In genomic region chr12:116028619-116029018, GRCh38 we compare ENCODE assay signal across 21 cellular contexts.
DNase-seq lines count a peak whose midpoint lies in the region; ATAC-seq, FAIRE-seq and TF ChIP-seq lines count a peak whose summit lies in the region.
"Had no signal": no experiment of that assay in that cellular context is flagged by ENCODE, and none has a peak within 500 bp of the region (broad histone marks: within the 10 kb centered on the region; RNA-seq: fewer than 3 reads in every experiment).

No MANE protein-coding gene starts in this region.

- 0 out of 2 replicates have a peak, but pooled peaks cover 9% of the 10 kb centered on the region for H3K9me3 Mint-ChIP-seq in WTC11

- ATAC-seq in PC-3 (peak; percentile 88), WTC11 (no peak)
- ATAC-seq: CD8-positive, alpha-beta T cell had no signal

- peaks cover 6% of the 10 kb centered on the region; the same call in 1 of the 2 replicates for H3K36me3 Mint-ChIP-seq in WTC11

- no peaks in the 10 kb centered on the region for H3K9me3 ChIP-seq in PC-3 (ENCODE audit: low read length)
- H3K9me3 ChIP-seq in mammary epithelial cell (replicated peaks; ENCODE audit: insufficient read depth, low read length): no peaks in the 10 kb centered on the region
- H3K9me3 ChIP-seq in smooth muscle cell (replicated peaks; ENCODE audit: low read depth): no peaks in the 10 kb centered on the region

- H3K4me2 ChIP-seq in PC-3 (ENCODE audit: low read length) (peak overlapping the region; percentile 61), mammary epithelial cell (ENCODE audit: insufficient read depth, low read depth, low read length) (no peak overlapping the region), smooth muscle cell (no peak overlapping the region)
- H3K4me2 ChIP-seq: BLaER1 had no signal

- peak overlapping the region; percentile 10; the same call in 1 of the 2 replicates for H3K27ac ChIP-seq in PC-3 (ENCODE audit: low read length)
- no peak overlapping the region for H3K27ac ChIP-seq in mammary epithelial cell (ENCODE audit: insufficient read depth, low read depth, low read length)
- no peak overlapping the region for H3K27ac ChIP-seq in smooth muscle cell (ENCODE audit: low read depth)
- H3K27ac ChIP-seq: BLaER1, C4-2B, GM23248 had no signal

- H3K9ac ChIP-seq in PC-3 (ENCODE audit: low read length) (no peak overlapping the region), mammary epithelial cell (ENCODE audit: insufficient read depth, low read length) (no peak overlapping the region), smooth muscle cell (ENCODE audit: low read depth) (no peak overlapping the region)
- H3K9ac ChIP-seq: BLaER1, GM23248 had no signal

- H3K79me2 ChIP-seq in PC-3 (ENCODE audit: low read length) (peaks cover 86% of the 10 kb centered on the region), mammary epithelial cell (ENCODE audit: insufficient read depth, low read length) (peaks cover 68% of the 10 kb centered on the region), smooth muscle cell (ENCODE audit: low read depth) (peaks cover 94% of the 10 kb centered on the region)

- no TSS peak for BruUV-seq in PC-3 (replicated peaks; lab: Mats Ljungman, UMichigan)
- BruUV-seq in mammary epithelial cell (replicated peaks; lab: Mats Ljungman, UMichigan): no TSS peak

- intact Hi-C loops in PC-3 (cut with micrococcal nuclease) (no loop called here), mammary epithelial cell (cut with micrococcal nuclease) (no loop called here)

- POLR2A ChIA-PET in PC-3 (lab: Charles Lee; ENCODE audit: unreplicated experiment): interaction anchor here (0.5 kb wide), 1 partner anchor 310 kb away, joined by 4 read pairs; no protein-coding TSS in a partner anchor
- POLR2A ChIA-PET in WTC11 (lab: Charles Lee): no interaction called here

- H3F3A ChIP-seq in PC-3 (ENCODE audit: low read length, unreplicated experiment) (peaks cover 4% of the 10 kb centered on the region), smooth muscle cell (ENCODE audit: low read depth) (no peaks in the 10 kb centered on the region)

- H4K20me1 ChIP-seq in PC-3 (ENCODE audit: low read length) (no peaks in the 10 kb centered on the region; the same call in 1 of the 2 replicates), mammary epithelial cell (ENCODE audit: insufficient read depth, low read length) (no peaks in the 10 kb centered on the region), smooth muscle cell (ENCODE audit: low read depth) (peaks cover 91% of the 10 kb centered on the region)

- H3K27me3 Mint-ChIP-seq in WTC11 (ENCODE audit: low read depth): no peaks in the 10 kb centered on the region
- H3K27me3 Mint-ChIP-seq: B cell; CD4-positive, CD25-positive, alpha-beta regulatory T cell had no signal

- no peaks in the 10 kb centered on the region for H3K9me2 ChIP-seq in PC-3 (replicated peaks; ENCODE audit: low read length)

- TF ChIP-seq CTCF in PC-3 (conservative IDR thresholded peaks at IDR 0.05; ENCODE audit: low read depth, low read length): no peak
- TF ChIP-seq CTCF in WTC11 (IDR thresholded peaks at IDR 0.05): no peak
- TF ChIP-seq CTCF in bronchial epithelial cell (IDR thresholded peaks at IDR 0.05; ENCODE audit: insufficient read depth, low read length, severe bottlenecking): no peak
- no peak for TF ChIP-seq CTCF in mammary epithelial cell (conservative IDR thresholded peaks at IDR 0.05 in 1 of 2, IDR thresholded peaks at IDR 0.05 in 1 of 2; ENCODE audit: extremely low read depth in 1 of 2, insufficient read depth in 1 of 2, low read depth in 1 of 2, low read length in 2 of 2)
- no peak for TF ChIP-seq CTCF in smooth muscle cell (IDR thresholded peaks at IDR 0.05; ENCODE audit: borderline replicate concordance, insufficient read depth, poor library complexity, severe bottlenecking)

- no peak overlapping the region for H3K4me3 Mint-ChIP-seq in WTC11
- H3K4me3 Mint-ChIP-seq: B cell; CD4-positive, CD25-positive, alpha-beta regulatory T cell; CD8-positive, alpha-beta T cell had no signal

- H3K4me1 ChIP-seq in PC-3 (ENCODE audit: insufficient read depth, low read length): peaks cover 41% of the 10 kb centered on the region
- peaks cover 5% of the 10 kb centered on the region for H3K4me1 ChIP-seq in mammary epithelial cell (ENCODE audit: insufficient read depth, low read length)
- peaks cover 4% of the 10 kb centered on the region for H3K4me1 ChIP-seq in smooth muscle cell (ENCODE audit: low read depth)
- H3K4me1 ChIP-seq: BLaER1 had no signal

- H3K27ac Mint-ChIP-seq in WTC11: peak overlapping the region; percentile 44; the same call in 1 of the 2 replicates
- H3K27ac Mint-ChIP-seq: B cell; CD4-positive, CD25-positive, alpha-beta regulatory T cell; CD8-positive, alpha-beta T cell had no signal

- H3K4me1 Mint-ChIP-seq in WTC11: peaks cover 24% of the 10 kb centered on the region

- H3K4me3 ChIP-seq in PC-3 (ENCODE audit: low read length) (no peak overlapping the region), bronchial epithelial cell (ENCODE audit: low read depth, low read length) (no peak overlapping the region), mammary epithelial cell (replicated peaks in 1 of 3; ENCODE audit: insufficient read depth in 1 of 3, low read depth in 2 of 3, low read length in 3 of 3) (no peak overlapping the region), smooth muscle cell (no peak overlapping the region)
- H3K4me3 ChIP-seq: BLaER1, GM23248 had no signal

- dilution Hi-C loops in mammary epithelial cell (cut with HindIII; ENCODE audit: low sequenced_read_pairs): no loop called here

- H3K27me3 ChIP-seq in PC-3 (ENCODE audit: low read length) (no peaks in the 10 kb centered on the region), bronchial epithelial cell (ENCODE audit: control insufficient read depth, insufficient read depth, low read length) (no peaks in the 10 kb centered on the region), mammary epithelial cell (ENCODE audit: insufficient read depth, low read length) (no peaks in the 10 kb centered on the region), smooth muscle cell (ENCODE audit: low read depth) (no peaks in the 10 kb centered on the region)
- H3K27me3 ChIP-seq: BLaER1 had no signal

- in situ Hi-C loops in mammary epithelial cell (cut with MboI; ENCODE audit: low sequenced_read_pairs in 2 of 2): loop anchor here in 1 of 2 donors (25.0 kb wide), 1 partner anchor 209 kb away; no protein-coding TSS in a partner anchor

- H3K36me3 ChIP-seq in PC-3 (ENCODE audit: low read depth, low read length) (no peaks in the 10 kb centered on the region), bronchial epithelial cell (ENCODE audit: control insufficient read depth, insufficient read depth, low read length) (no peaks in the 10 kb centered on the region), mammary epithelial cell (ENCODE audit: insufficient read depth, low read length) (no peaks in the 10 kb centered on the region), smooth muscle cell (ENCODE audit: low read depth) (no peaks in the 10 kb centered on the region)

- no peak for FAIRE-seq in bronchial epithelial cell (lab: Jason Lieb, UNC)
- FAIRE-seq: D721Med, GM12891, GM18507, H1 had no signal

- DNase-seq in PC-3 (peak; percentile 72), WTC11 (ENCODE audit: low spot score) (no peak), bronchial epithelial cell (ENCODE audit: low read depth) (peak; percentile 27), mammary epithelial cell (no peak), smooth muscle cell (lab: John Stamatoyannopoulos, UW; ENCODE audit: unreplicated experiment) (no peak), inferior parietal cortex (ENCODE audit: extremely low spot score) (no peak)
- DNase-seq: CD4-positive, CD25-positive, alpha-beta regulatory T cell; CD8-positive, alpha-beta T cell; DMS 273 treated with DMSO at 0.1 percent for 48 hours; DMS79 treated with DMSO at 0.1 percent for 48 hours; GF-D8; GM23248; H7; HCEC 1CT had no signal

- H2AFZ ChIP-seq in PC-3 (ENCODE audit: low read length) (no peak overlapping the region), mammary epithelial cell (ENCODE audit: low read depth, low read length) (no peak overlapping the region), smooth muscle cell (ENCODE audit: low read depth) (no peak overlapping the region)
- H2AFZ ChIP-seq: GM23248 had no signal

- 98% methylated on average over 4 of the region's 4 CpGs for WGBS in mammary epithelial cell (ENCODE audit: low coverage, missing lambda C conversion rate)
- WGBS in smooth muscle cell (ENCODE audit: low lambda C conversion rate): 97% methylated on average over 4 of the region's 4 CpGs

- CTCF ChIA-PET in PC-3 (lab: Charles Lee): no interaction called here
- CTCF ChIA-PET in WTC11 (lab: Charles Lee): no interaction called here
- CTCF ChIA-PET in mammary epithelial cell (lab: Charles Lee; ENCODE audit: low non-redundant PET): no interaction called here

TF ChIP-seq in WTC11, 78 proteins besides CTCF, POLR2A, EP300 and RAD21:
- TF ChIP-seq NFE2L1 (CRISPR knock-in tag; IDR thresholded peaks at IDR 0.05): no peak
- TF ChIP-seq IRF1 (CRISPR knock-in tag; IDR thresholded peaks at IDR 0.05): no peak
- no peak for TF ChIP-seq NFYB (CRISPR knock-in tag; conservative IDR thresholded peaks at IDR 0.05; ENCODE audit: low read depth)
- no peak for TF ChIP-seq ZBTB43 (CRISPR knock-in tag; IDR thresholded peaks at IDR 0.05)

Comparison
In these comparisons a context has a peak if more than half of its experiments do, and no peak if none do; other contexts are left out.
1. DNase-seq: peak in PC-3 (single experiment) and bronchial epithelial cell (single experiment); none in WTC11 (single experiment), mammary epithelial cell (single experiment), smooth muscle cell (single experiment) and inferior parietal cortex (single experiment).